In genomic region chr18:59988098-59988706, GRCh38 we compare ENCODE assay signal across 8 cellular contexts.
DNase-seq lines count a peak whose midpoint lies in the region; ATAC-seq and TF ChIP-seq lines count a peak whose summit lies in the region.

No MANE protein-coding gene starts in this region.

- ATAC-seq in HG02571 (IDR thresholded peaks at IDR 0.05; ENCODE audit: unreplicated experiment) (no peak), HG03342 (IDR thresholded peaks at IDR 0.05; ENCODE audit: unreplicated experiment) (no peak)

- H3K79me2 ChIP-seq in fibroblast of lung (ENCODE audit: control insufficient read depth, insufficient read depth, low read length): no peaks in the 10 kb centered on the region

- no peaks in the 10 kb centered on the region for H3K9me3 ChIP-seq in HAP-1
- H3K9me3 ChIP-seq in fibroblast of lung (ENCODE audit: control insufficient read depth, insufficient read depth, low read depth, low read length): no peaks in the 10 kb centered on the region

- H3K4me2 ChIP-seq in fibroblast of lung (ENCODE audit: extremely low read depth, insufficient read depth, low read length): no peak overlapping the region

- no peaks in the 10 kb centered on the region for H3K4me1 ChIP-seq in HAP-1
- H3K4me1 ChIP-seq in fibroblast of lung (ENCODE audit: control insufficient read depth, extremely low read depth, insufficient read depth, low read length): no peaks in the 10 kb centered on the region

- peak; percentile 94 to 95 for TF ChIP-seq CTCF in fibroblast of lung (conservative IDR thresholded peaks at IDR 0.05 in 1 of 2, IDR thresholded peaks at IDR 0.05 in 1 of 2; ENCODE audit: low read depth in 1 of 2, low read length in 2 of 2)

- H3K9ac ChIP-seq in fibroblast of lung (ENCODE audit: insufficient read depth, low read length): no peak overlapping the region

- no peak overlapping the region for H2AFZ ChIP-seq in fibroblast of lung (ENCODE audit: low read length)

- in situ Hi-C loops in HAP-1 (cut with MboI; ENCODE audit: low sequenced_read_pairs): loop anchor here (25.0 kb wide), 1 partner anchor 424 kb away; no protein-coding TSS in a partner anchor

- H4K20me1 ChIP-seq in fibroblast of lung (ENCODE audit: control insufficient read depth, extremely low read depth, insufficient read depth, low read length): no peaks in the 10 kb centered on the region

- H3K36me3 ChIP-seq in HAP-1 (replicated peaks) (no peaks in the 10 kb centered on the region), fibroblast of lung (ENCODE audit: control insufficient read depth, insufficient read depth, low read length) (no peaks in the 10 kb centered on the region)

- peak; percentile 73 for DNase-seq in DMS53 treated with DMSO at 0.1 percent for 48 hours (lab: John Stamatoyannopoulos, UW; ENCODE audit: unreplicated experiment)
- DNase-seq in HAP-1 (ENCODE audit: low spot score in 2 of 2): peak; percentile 48 to 50
- DNase-seq in NCI-H524 treated with DMSO at 0.1 percent for 48 hours (lab: John Stamatoyannopoulos, UW): peak; percentile 9
- DNase-seq in activated CD8-positive, alpha-beta memory T cell treated with anti-CD3 and anti-CD28 coated beads for 4 hours (ENCODE audit: low read depth in 2 of 2): peak; percentile 11 to 14
- peak; percentile 58 to 81 for DNase-seq in fibroblast of lung (ENCODE audit: low read depth in 2 of 2)
- DNase-seq in pons (ENCODE audit: low spot score): peak; percentile 63

- H3K4me3 ChIP-seq in HAP-1 (no peak overlapping the region), fibroblast of lung (replicated peaks in 1 of 4; ENCODE audit: control extremely low read depth in 1 of 4, insufficient read depth in 1 of 4, low read depth in 3 of 4, low read length in 4 of 4) (no peak overlapping the region)

- no peak overlapping the region for H3K27ac ChIP-seq in fibroblast of lung (ENCODE audit: insufficient read depth, low read length)

- H3K27me3 ChIP-seq in HAP-1 (ENCODE audit: low read depth) (0 out of 2 replicates have a peak, but pooled peaks cover 4% of the 10 kb centered on the region), fibroblast of lung (ENCODE audit: control insufficient read depth, insufficient read depth, low read length) (peaks cover 4% of the 10 kb centered on the region)

Comparison
In these comparisons a context has a peak if more than half of its experiments do, and no peak if none do; other contexts are left out.
1. DNase-seq: peak in every context shown above with its lines; median percentile 73 in DMS53 treated with DMSO at 0.1 percent for 48 hours; 70 in fibroblast of lung; 63 in pons; 49 in HAP-1; 12 in activated CD8-positive, alpha-beta memory T cell treated with anti-CD3 and anti-CD28 coated beads for 4 hours; 9 in NCI-H524 treated with DMSO at 0.1 percent for 48 hours.